ENCODE assay signal across 1 cellular context in the genomic region with DNA sequence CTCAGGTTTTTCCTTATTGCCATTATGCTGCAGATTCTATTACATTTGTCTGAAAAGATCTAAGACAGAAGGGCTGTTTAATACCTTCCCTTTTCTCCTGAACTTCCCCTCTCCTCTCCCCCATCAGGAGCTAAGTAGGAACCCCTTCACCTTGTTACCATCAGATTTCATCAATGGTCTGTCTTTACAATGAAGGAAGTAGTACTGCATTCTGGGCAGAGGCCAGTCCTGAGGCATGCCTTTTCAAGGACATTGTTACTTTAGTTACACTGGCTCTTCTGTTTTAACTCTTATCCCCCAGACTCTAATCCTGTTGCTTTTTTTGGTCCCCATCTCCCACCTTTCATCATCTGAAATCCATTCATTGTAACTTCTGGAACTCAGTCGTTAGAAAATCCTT.
TF ChIP-seq lines count a peak whose summit lies in the region.

No MANE protein-coding gene starts in this region.

TF ChIP-seq in GM12878, 131 proteins besides CTCF, POLR2A, EP300 and RAD21 (continued from another document):
- no peak for TF ChIP-seq EGR1 (IDR thresholded peaks at IDR 0.05; ENCODE audit: borderline replicate concordance in 1 of 2, low read depth in 2 of 2, low read length in 2 of 2)
